15 cellular contexts compared by ENCODE assay signal in genomic region chr19:49799798-49800376, GRCh38. TPM values are rescaled to one million over a fixed set of nuclear protein-coding genes. Genes with fewer than 3 reads are reported as not detected.
DNase-seq lines count a peak whose midpoint lies in the region; ATAC-seq and TF ChIP-seq lines count a peak whose summit lies in the region.
"Had no signal": no experiment of that assay in that cellular context is flagged by ENCODE, and none has a peak within 500 bp of the region (broad histone marks: within the 10 kb centered on the region; RNA-seq: fewer than 3 reads in every experiment).

No MANE protein-coding gene starts in this region.

- no peak overlapping the region for H3K4me2 ChIP-seq in smooth muscle cell

- H3K79me2 ChIP-seq in smooth muscle cell (ENCODE audit: low read depth) = no peaks in the 10 kb centered on the region

- ATAC-seq in gastroesophageal sphincter (no peak), HG02973 (IDR thresholded peaks at IDR 0.05; ENCODE audit: unreplicated experiment) (no peak)
- ATAC-seq: Right ventricle myocardium inferior; stimulated activated memory B cell treated with anti-CD40 and anti-IgM and Interleukin-4, amounts not matched to agents 10 μg/mL and 1 μg/mL and 100 μg/mL, for 72 hours had no signal

- H3K36me3 Mint-ChIP-seq in activated CD4-positive, alpha-beta T cell treated with anti-CD3 and anti-CD28 coated beads, Interleukin-2, amount 10 ng/mL, durations not matched to agents 24 days and 14 days (ENCODE audit: low read depth) = peaks cover 46% of the 10 kb centered on the region

- no peak overlapping the region for H2AFZ ChIP-seq in smooth muscle cell (ENCODE audit: low read depth)

- intact Hi-C loops in activated CD4-positive, alpha-beta T cell treated with anti-CD3 and anti-CD28 coated beads, Interleukin-2, amount 10 ng/mL, durations not matched to agents 24 days and 14 days (cut with micrococcal nuclease) = no loop called here

- no peak for TF ChIP-seq EP300 in gastroesophageal sphincter (IDR thresholded peaks at IDR 0.05)

- H3K9me3 Mint-ChIP-seq in activated CD4-positive, alpha-beta T cell treated with anti-CD3 and anti-CD28 coated beads, Interleukin-2, amount 10 ng/mL, durations not matched to agents 24 days and 14 days = no peaks in the 10 kb centered on the region
- H3K9me3 Mint-ChIP-seq: activated T-cell treated with anti-CD3 and anti-CD28 coated beads, Interleukin-2, amount 50 U/mL, for 24 hours; stimulated activated memory B cell treated with anti-CD40 and anti-IgM and Interleukin-4, amounts not matched to agents 10 μg/mL and 1 μg/mL and 100 μg/mL, for 72 hours had no signal

- H3K27ac ChIP-seq in smooth muscle cell (ENCODE audit: low read depth) (no peak overlapping the region), gastroesophageal sphincter (no peak overlapping the region)
- H3K27ac ChIP-seq: ovary had no signal

- H3K27me3 Mint-ChIP-seq in activated CD4-positive, alpha-beta T cell treated with anti-CD3 and anti-CD28 coated beads, Interleukin-2, amount 10 ng/mL, durations not matched to agents 24 days and 14 days = no peaks in the 10 kb centered on the region
- H3K27me3 Mint-ChIP-seq: activated T-cell treated with anti-CD3 and anti-CD28 coated beads, Interleukin-2, amount 50 U/mL, for 24 hours; stimulated activated memory B cell treated with anti-CD40 and anti-IgM and Interleukin-4, amounts not matched to agents 10 μg/mL and 1 μg/mL and 100 μg/mL, for 72 hours had no signal

- no peaks in the 10 kb centered on the region for H3K9me3 ChIP-seq in smooth muscle cell (replicated peaks; ENCODE audit: low read depth)
- no peaks in the 10 kb centered on the region for H3K9me3 ChIP-seq in gastroesophageal sphincter
- H3K9me3 ChIP-seq: ovary had no signal

- H3K27me3 ChIP-seq in smooth muscle cell (ENCODE audit: low read depth) (no peaks in the 10 kb centered on the region), gastroesophageal sphincter (no peaks in the 10 kb centered on the region)
- H3K27me3 ChIP-seq: ovary had no signal

- WGBS in smooth muscle cell (ENCODE audit: low lambda C conversion rate) = 97% methylated on average over 25 of the region's 25 CpGs
- WGBS in gastroesophageal sphincter (ENCODE audit: low coverage in 1 of 2), 2 donors = 85% methylated on average over 11 of the region's 25 CpGs; no CpG with 5 or more reads in 1 of the 2 donors

- peak; percentile 10 for TF ChIP-seq CTCF in HFF-Myc (IDR thresholded peaks at IDR 0.05; ENCODE audit: low read depth, low read length, missing control alignments)
- TF ChIP-seq CTCF in smooth muscle cell (IDR thresholded peaks at IDR 0.05; ENCODE audit: borderline replicate concordance, insufficient read depth, poor library complexity, severe bottlenecking) = peak; percentile 7
- no peak for TF ChIP-seq CTCF in gastroesophageal sphincter (IDR thresholded peaks at IDR 0.05)

- no peak overlapping the region for H3K4me3 ChIP-seq in HFF-Myc (replicated peaks; ENCODE audit: low read depth, low read length)
- H3K4me3 ChIP-seq in smooth muscle cell = no peak overlapping the region
- H3K4me3 ChIP-seq in gastroesophageal sphincter = no peak overlapping the region
- H3K4me3 ChIP-seq: ovary had no signal

- H3K4me1 ChIP-seq in smooth muscle cell (ENCODE audit: low read depth) = no peaks in the 10 kb centered on the region
- peaks cover 0 to 27% (median 11%) of the 10 kb centered on the region in 3 donors for H3K4me1 ChIP-seq in gastroesophageal sphincter

- no peak overlapping the region for H3K27ac Mint-ChIP-seq in activated CD4-positive, alpha-beta T cell treated with anti-CD3 and anti-CD28 coated beads, Interleukin-2, amount 10 ng/mL, durations not matched to agents 24 days and 14 days
- H3K27ac Mint-ChIP-seq: activated T-cell treated with anti-CD3 and anti-CD28 coated beads, Interleukin-2, amount 50 U/mL, for 24 hours; stimulated activated memory B cell treated with anti-CD40 and anti-IgM and Interleukin-4, amounts not matched to agents 10 μg/mL and 1 μg/mL and 100 μg/mL, for 72 hours had no signal

- no peaks in the 10 kb centered on the region for H3K4me1 Mint-ChIP-seq in activated CD4-positive, alpha-beta T cell treated with anti-CD3 and anti-CD28 coated beads, Interleukin-2, amount 10 ng/mL, durations not matched to agents 24 days and 14 days
- H3K4me1 Mint-ChIP-seq: stimulated activated memory B cell treated with anti-CD40 and anti-IgM and Interleukin-4, amounts not matched to agents 10 μg/mL and 1 μg/mL and 100 μg/mL, for 72 hours had no signal

- no peak for TF ChIP-seq POLR2A in gastroesophageal sphincter (IDR thresholded peaks at IDR 0.05)

- H3K36me3 ChIP-seq in smooth muscle cell (ENCODE audit: low read depth) = no peaks in the 10 kb centered on the region
- peaks cover 0 to 96% of the 10 kb centered on the region in 2 donors for H3K36me3 ChIP-seq in gastroesophageal sphincter
- H3K36me3 ChIP-seq: ovary had no signal

- DNase-seq in activated CD4-positive, alpha-beta T cell treated with anti-CD3 and anti-CD28 coated beads for 48 hours = peak; percentile 40
- DNase-seq in activated CD4-positive, alpha-beta T cell treated with anti-CD3 and anti-CD28 coated beads, Interleukin-2, amount 10 ng/mL, durations not matched to agents 24 days and 14 days = no peak
- DNase-seq in HFF-Myc (ENCODE audit: extremely low read depth, low read depth) (no peak), dermis blood vessel endothelial cell (peak; percentile 20), smooth muscle cell (lab: John Stamatoyannopoulos, UW; ENCODE audit: unreplicated experiment) (no peak), NCI-H146 treated with DMSO at 0.1 percent for 48 hours (lab: John Stamatoyannopoulos, UW; ENCODE audit: unreplicated experiment) (no peak)
- DNase-seq: activated T-cell treated with anti-CD3 and anti-CD28 coated beads, Interleukin-2, amount 50 U/mL, for 24 hours; NCI-H1092; NCI-H524 had no signal

- no peaks in the 10 kb centered on the region for H4K20me1 ChIP-seq in smooth muscle cell (ENCODE audit: low read depth)

- H3F3A ChIP-seq in smooth muscle cell (ENCODE audit: low read depth) = no peaks in the 10 kb centered on the region

- no peak overlapping the region for H3K4me3 Mint-ChIP-seq in activated CD4-positive, alpha-beta T cell treated with anti-CD3 and anti-CD28 coated beads, Interleukin-2, amount 10 ng/mL, durations not matched to agents 24 days and 14 days
- H3K4me3 Mint-ChIP-seq: activated T-cell treated with anti-CD3 and anti-CD28 coated beads, Interleukin-2, amount 50 U/mL, for 24 hours; stimulated activated memory B cell treated with anti-CD40 and anti-IgM and Interleukin-4, amounts not matched to agents 10 μg/mL and 1 μg/mL and 100 μg/mL, for 72 hours had no signal

- no peak overlapping the region for H3K9ac ChIP-seq in smooth muscle cell (ENCODE audit: low read depth)

RNA-seq across cellular contexts. Expression of gene FUZ, which starts 13.2 kb away (rescaled TPM):
- total RNA-seq in activated CD4-positive, alpha-beta T cell treated with anti-CD3 and anti-CD28 coated beads, Interleukin-2, amount 10 ng/mL, durations not matched to agents 24 days and 14 days = 16.2 and 16.4 TPM in 2 replicates
- total RNA-seq in dermis blood vessel endothelial cell = 19.2 and 22.4 TPM in 2 replicates
- 6.9 and 16.2 TPM in 2 replicates for total RNA-seq in smooth muscle cell
- polyA plus RNA-seq in smooth muscle cell = 18.3 and 19.8 TPM in 2 replicates
- 10 to 100 TPM; 14.8 to 23.0 (median 20.1) TPM for total RNA-seq in gastroesophageal sphincter

RNA-seq across cellular contexts. Expression of gene MED25, which starts 18.2 kb away (rescaled TPM):
- total RNA-seq in activated CD4-positive, alpha-beta T cell treated with anti-CD3 and anti-CD28 coated beads, Interleukin-2, amount 10 ng/mL, durations not matched to agents 24 days and 14 days = 49.1 and 51.5 TPM in 2 replicates
- total RNA-seq in dermis blood vessel endothelial cell (13.4 and 34.4 TPM in 2 replicates), smooth muscle cell (16.9 and 20.4 TPM in 2 replicates), gastroesophageal sphincter (10 to 100 TPM; 26.7 to 36.1 (median 28.7) TPM)
- polyA plus RNA-seq in smooth muscle cell = 34.1 and 36.4 TPM in 2 replicates

RNA-seq across cellular contexts. Expression of gene AP2A1, which starts 33.1 kb away (rescaled TPM):
- 61.8 and 68.0 TPM in 2 replicates for total RNA-seq in activated CD4-positive, alpha-beta T cell treated with anti-CD3 and anti-CD28 coated beads, Interleukin-2, amount 10 ng/mL, durations not matched to agents 24 days and 14 days
- total RNA-seq in dermis blood vessel endothelial cell (52.1 and 129 TPM in 2 replicates), smooth muscle cell (55.8 and 57.7 TPM in 2 replicates), gastroesophageal sphincter (100 to 1,000 TPM in 1 of 4 donors, 10 to 100 TPM in 3; 69.9 to 103 (median 76.1) TPM)
- 57.8 and 65.2 TPM in 2 replicates for polyA plus RNA-seq in smooth muscle cell

RNA-seq across cellular contexts. Expression of gene TSKS, which starts 36.8 kb away (rescaled TPM):
- total RNA-seq in activated CD4-positive, alpha-beta T cell treated with anti-CD3 and anti-CD28 coated beads, Interleukin-2, amount 10 ng/mL, durations not matched to agents 24 days and 14 days = 0.92 and 1.6 TPM in 2 replicates
- total RNA-seq in dermis blood vessel endothelial cell (0.17 TPM in 1 of 2 replicates, not detected in the other), smooth muscle cell (not detected in 2 replicates), gastroesophageal sphincter (1 to 10 TPM in 1 of 4 donors, under 1 TPM in 1, not detected in 2; 0.73 to 4.2 TPM)
- not detected in 2 replicates for polyA plus RNA-seq in smooth muscle cell
- total RNA-seq: astrocyte had no signal

RNA-seq across cellular contexts. Expression of gene PTOV1, which starts 51.1 kb away (rescaled TPM):
- 121 and 124 TPM in 2 replicates for total RNA-seq in activated CD4-positive, alpha-beta T cell treated with anti-CD3 and anti-CD28 coated beads, Interleukin-2, amount 10 ng/mL, durations not matched to agents 24 days and 14 days
- 57.2 and 72.9 TPM in 2 replicates for total RNA-seq in dermis blood vessel endothelial cell
- total RNA-seq in smooth muscle cell = 49.0 and 81.0 TPM in 2 replicates
- 256 and 266 TPM in 2 replicates for polyA plus RNA-seq in smooth muscle cell
- 10 to 100 TPM; 52.9 to 89.1 (median 60.0) TPM for total RNA-seq in gastroesophageal sphincter

Comparison
In these comparisons a context has a peak if more than half of its experiments do, and no peak if none do; other contexts are left out.
1. DNase-seq: peak in activated CD4-positive, alpha-beta T cell treated with anti-CD3 and anti-CD28 coated beads for 48 hours (single experiment) and dermis blood vessel endothelial cell (single experiment); none in activated CD4-positive, alpha-beta T cell treated with anti-CD3 and anti-CD28 coated beads, Interleukin-2, amount 10 ng/mL, durations not matched to agents 24 days and 14 days (single experiment), HFF-Myc (single experiment), smooth muscle cell (single experiment) and NCI-H146 treated with DMSO at 0.1 percent for 48 hours (single experiment).
2. CTCF ChIP-seq: peak in HFF-Myc (single experiment) and smooth muscle cell (single experiment); none in gastroesophageal sphincter (0 of 4).